ENCODE assay signal across 8 cellular contexts in the genomic region with DNA sequence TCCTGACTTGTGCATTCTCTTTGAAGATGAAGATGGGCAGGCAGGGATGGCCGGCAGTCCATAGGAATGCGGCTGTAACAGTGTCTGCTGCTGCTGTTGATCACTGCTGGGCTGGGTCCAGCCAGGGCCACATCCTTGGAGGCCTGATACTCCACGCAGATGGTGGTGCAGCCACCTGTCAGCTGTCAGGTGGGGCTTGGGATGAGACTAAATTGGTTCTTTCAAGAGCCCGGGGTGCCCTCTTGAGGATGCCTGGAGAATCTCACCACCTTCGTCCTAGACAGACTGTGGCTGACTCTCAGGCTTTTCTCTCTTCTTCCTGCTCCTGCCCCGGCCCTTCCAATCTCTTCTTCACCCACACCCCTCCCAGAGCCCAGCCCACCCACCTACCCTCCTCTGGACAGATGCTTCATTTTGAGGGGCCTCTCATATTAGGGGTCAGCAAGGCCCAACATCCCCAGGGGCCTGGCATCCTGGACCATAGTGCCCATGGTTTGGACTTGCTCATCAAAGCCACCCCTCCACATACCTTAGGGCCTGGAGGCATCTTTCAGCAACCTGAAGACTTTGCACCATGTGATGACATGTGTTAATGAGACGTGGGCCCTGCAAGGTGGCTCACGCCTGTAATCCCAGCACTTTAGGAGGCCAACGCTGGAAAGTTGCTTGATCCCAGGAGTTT. TPM values are rescaled to one million over a fixed set of nuclear protein-coding genes. Genes with fewer than 3 reads are reported as not detected.
A peak's percentile ranks its signal among the peaks of the same experiment; 100 is the strongest.
DNase-seq lines count a peak whose midpoint lies in the region; ATAC-seq and TF ChIP-seq lines count a peak whose summit lies in the region.

No MANE protein-coding gene starts in this region.

- DNase-seq in AG08396 (ENCODE audit: low spot score) (peak; percentile 66), GM19240 (ENCODE audit: insufficient read length, low spot score) (peak; percentile 82), NCI-H2171 (lab: John Stamatoyannopoulos, UW) (peak; percentile 81), dermis blood vessel endothelial cell (peak; percentile 66), mucosa of descending colon (peak in 2 of 3 donors; percentile 65 to 70), tibial artery (no peak)
- DNase-seq in activated CD4-positive, alpha-beta T cell treated with anti-CD3 and anti-CD28 coated beads for 24 hours (ENCODE audit: low read depth in 2 of 2) = peak; percentile 42 to 52

- H3K4me1 Mint-ChIP-seq in stimulated activated memory B cell treated with anti-CD40 and anti-IgM and Interleukin-4, amounts not matched to agents 10 μg/mL and 1 μg/mL and 100 μg/mL, for 72 hours = no peaks in the 10 kb centered on the region

- intact Hi-C loops in mucosa of descending colon (cut with DNase I, micrococcal nuclease) (no loop called here), tibial artery (cut with DNase I; ENCODE audit: low total_unique reads) (no loop called here)

- H3K27me3 ChIP-seq in tibial artery = peaks cover 0 to 37% of the 10 kb centered on the region in 2 donors

- H3K4me1 ChIP-seq in mucosa of descending colon (ENCODE audit: low read depth) (no peaks in the 10 kb centered on the region), tibial artery (peaks cover 0 to 5% (median 0%) of the 10 kb centered on the region in 4 donors)

- no peaks in the 10 kb centered on the region for H3K9me3 Mint-ChIP-seq in stimulated activated memory B cell treated with anti-CD40 and anti-IgM and Interleukin-4, amounts not matched to agents 10 μg/mL and 1 μg/mL and 100 μg/mL, for 72 hours

- H3K36me3 ChIP-seq in mucosa of descending colon (ENCODE audit: low read depth) (no peaks in the 10 kb centered on the region), tibial artery (peaks cover 0 to 11% (median 10%) of the 10 kb centered on the region in 3 donors)

- H3K4me3 Mint-ChIP-seq in stimulated activated memory B cell treated with anti-CD40 and anti-IgM and Interleukin-4, amounts not matched to agents 10 μg/mL and 1 μg/mL and 100 μg/mL, for 72 hours = no peak overlapping the region

- no peak overlapping the region for H3K27ac ChIP-seq in tibial artery

- no peak overlapping the region for H3K4me3 ChIP-seq in mucosa of descending colon
- H3K4me3 ChIP-seq in tibial artery = no peak overlapping the region

- H3K27me3 Mint-ChIP-seq in stimulated activated memory B cell treated with anti-CD40 and anti-IgM and Interleukin-4, amounts not matched to agents 10 μg/mL and 1 μg/mL and 100 μg/mL, for 72 hours = peaks cover 13% of the 10 kb centered on the region

- ATAC-seq in mucosa of descending colon = peak; percentile 89
- peak; percentile 85 for ATAC-seq in stimulated activated memory B cell treated with anti-CD40 and anti-IgM and Interleukin-4, amounts not matched to agents 10 μg/mL and 1 μg/mL and 100 μg/mL, for 72 hours

- peaks cover 16% of the 10 kb centered on the region for H3K36me3 Mint-ChIP-seq in stimulated activated memory B cell treated with anti-CD40 and anti-IgM and Interleukin-4, amounts not matched to agents 10 μg/mL and 1 μg/mL and 100 μg/mL, for 72 hours

- H3K9me3 ChIP-seq in mucosa of descending colon = no peaks in the 10 kb centered on the region
- H3K9me3 ChIP-seq in tibial artery = no peaks in the 10 kb centered on the region

- peak; percentile 17 for TF ChIP-seq CTCF in mucosa of descending colon (IDR thresholded peaks at IDR 0.05)
- peak in 1 of 2 experiments; percentile 33 for TF ChIP-seq CTCF in tibial artery (IDR thresholded peaks at IDR 0.05)

- no peak overlapping the region for H3K27ac Mint-ChIP-seq in stimulated activated memory B cell treated with anti-CD40 and anti-IgM and Interleukin-4, amounts not matched to agents 10 μg/mL and 1 μg/mL and 100 μg/mL, for 72 hours

RNA-seq across cellular contexts. Expression of gene OSBPL7, which starts 19.1 kb away (rescaled TPM):
- total RNA-seq in dermis blood vessel endothelial cell (8.9 and 11.6 TPM in 2 replicates), mucosa of descending colon (10 to 100 TPM; 38.2 to 85.5 (median 71.1) TPM)

RNA-seq across cellular contexts. Expression of gene MRPL10, which starts 28.9 kb away (rescaled TPM):
- total RNA-seq in dermis blood vessel endothelial cell (19.9 and 26.0 TPM in 2 replicates), mucosa of descending colon (10 to 100 TPM; 36.2 to 46.0 (median 41.8) TPM)

RNA-seq across cellular contexts. Expression of gene LRRC46, which starts 29.0 kb away (rescaled TPM):
- total RNA-seq in dermis blood vessel endothelial cell (0.05 TPM in 1 of 2 replicates, not detected in the other), mucosa of descending colon (under 1 TPM in 2 of 3 donors, not detected in 1; 0.14 to 0.36 TPM)

RNA-seq across cellular contexts. Expression of gene SCRN2, which starts 38.6 kb away (rescaled TPM):
- 44.3 and 74.2 TPM in 2 replicates for total RNA-seq in dermis blood vessel endothelial cell
- 10 to 100 TPM; 38.4 to 45.1 (median 38.5) TPM for total RNA-seq in mucosa of descending colon

RNA-seq across cellular contexts. Expression of gene SP6, which starts 48.5 kb away (rescaled TPM):
- total RNA-seq in dermis blood vessel endothelial cell (3.1 and 4.8 TPM in 2 replicates), mucosa of descending colon (10 to 100 TPM in 1 of 3 donors, 1 to 10 TPM in 2; 2.0 to 11.6 (median 4.7) TPM)

Comparison
In these comparisons a context has a peak if more than half of its experiments do, and no peak if none do; other contexts are left out.
1. DNase-seq: peak in AG08396 (single experiment), GM19240 (single experiment), NCI-H2171 (single experiment), activated CD4-positive, alpha-beta T cell treated with anti-CD3 and anti-CD28 coated beads for 24 hours (2 of 2), dermis blood vessel endothelial cell (single experiment) and mucosa of descending colon (2 of 3); none in tibial artery (0 of 2).